Comparison of ENCODE assay signal across 9 cellular contexts in genomic region chr22:39514373-39514973, GRCh38. TPM values are rescaled to one million over a fixed set of nuclear protein-coding genes. Genes with fewer than 3 reads are reported as not detected.
DNase-seq lines count a peak whose midpoint lies in the region; ATAC-seq and TF ChIP-seq lines count a peak whose summit lies in the region.
"Had no signal": no experiment of that assay in that cellular context is flagged by ENCODE, and none has a peak within 500 bp of the region (broad histone marks: within the 10 kb centered on the region; RNA-seq: fewer than 3 reads in every experiment).

No MANE protein-coding gene starts in this region.

- H3K4me1 Mint-ChIP-seq in activated naive CD4-positive, alpha-beta T cell treated with anti-CD3 and anti-CD28 coated beads for 36 hours (ENCODE audit: low read depth) = peaks cover 46% of the 10 kb centered on the region

- H3K4me3 Mint-ChIP-seq in activated naive CD4-positive, alpha-beta T cell treated with anti-CD3 and anti-CD28 coated beads for 36 hours = no peak overlapping the region

- H3K9me3 Mint-ChIP-seq in activated naive CD4-positive, alpha-beta T cell treated with anti-CD3 and anti-CD28 coated beads for 36 hours = no peaks in the 10 kb centered on the region

- H3K27me3 Mint-ChIP-seq in activated naive CD4-positive, alpha-beta T cell treated with anti-CD3 and anti-CD28 coated beads for 36 hours (ENCODE audit: low read depth) = no peaks in the 10 kb centered on the region

- DNase-seq in GM10266 (ENCODE audit: extremely low spot score) = no peak
- DNase-seq in NCI-H2227 treated with DMSO at 0.1 percent for 48 hours (lab: John Stamatoyannopoulos, UW) = peak; percentile 29
- peak; percentile 76 for DNase-seq in activated naive CD4-positive, alpha-beta T cell treated with anti-CD3 and anti-CD28 coated beads for 36 hours
- DNase-seq in left ventricle myocardium superior = peak; percentile 71
- DNase-seq in stimulated activated CD4-positive, alpha-beta T cell treated with anti-CD3 and anti-CD28 coated beads, Interleukin-4, amount 100 ng/mL, for 24 hours = peak; percentile 58
- DNase-seq in ecto neural progenitor cell (ENCODE audit: low spot score) = no peak

- peak; percentile 72 for TF ChIP-seq CTCF in GM10266 (IDR thresholded peaks at IDR 0.05; ENCODE audit: control insufficient read depth, insufficient read depth, low read depth, missing control alignments)

- H3K36me3 Mint-ChIP-seq in activated naive CD4-positive, alpha-beta T cell treated with anti-CD3 and anti-CD28 coated beads for 36 hours (ENCODE audit: low read depth) = peaks cover 45% of the 10 kb centered on the region

- ATAC-seq in left ventricle myocardium superior = peak; percentile 16
- no peak for ATAC-seq in HG03571 (IDR thresholded peaks at IDR 0.05; ENCODE audit: unreplicated experiment)
- ATAC-seq in GM19324 (IDR thresholded peaks at IDR 0.05; ENCODE audit: low FRiP score, unreplicated experiment) = no peak

- CTCF ChIA-PET in activated naive CD4-positive, alpha-beta T cell treated with anti-CD3 and anti-CD28 coated beads for 36 hours (lab: Charles Lee) = interaction anchor here (0.9 to 5.6 kb wide), 9 partner anchors 9 to 510 kb away, joined by 3 to 49 read pairs (median 9); partner anchors contain the start of gene MIEF1

- peak overlapping the region; percentile 16 for H3K27ac Mint-ChIP-seq in activated naive CD4-positive, alpha-beta T cell treated with anti-CD3 and anti-CD28 coated beads for 36 hours

- intact Hi-C loops in activated naive CD4-positive, alpha-beta T cell treated with anti-CD3 and anti-CD28 coated beads for 36 hours (cut with micrococcal nuclease) = no loop called here
- intact Hi-C loops in left ventricle myocardium superior (cut with micrococcal nuclease) = no loop called here

RNA-seq across cellular contexts. Expression of gene ATF4, which starts 5.9 kb away (rescaled TPM):
- 100 to 1,000 TPM; 589 to 609 TPM for total RNA-seq in activated naive CD4-positive, alpha-beta T cell treated with anti-CD3 and anti-CD28 coated beads for 36 hours
- 214 TPM for total RNA-seq in left ventricle myocardium superior

RNA-seq across cellular contexts. Expression of gene MIEF1, which starts 12.4 kb away (rescaled TPM):
- total RNA-seq in activated naive CD4-positive, alpha-beta T cell treated with anti-CD3 and anti-CD28 coated beads for 36 hours = 10 to 100 TPM; 33.3 to 35.1 TPM
- 16.1 TPM for total RNA-seq in left ventricle myocardium superior

RNA-seq across cellular contexts. Expression of gene RPS19BP1, which starts 18.1 kb away (rescaled TPM):
- 10 to 100 TPM; 52.0 to 56.2 TPM for total RNA-seq in activated naive CD4-positive, alpha-beta T cell treated with anti-CD3 and anti-CD28 coated beads for 36 hours
- 58.1 TPM for total RNA-seq in left ventricle myocardium superior

RNA-seq across cellular contexts. Expression of gene CACNA1I, which starts 56.1 kb away (rescaled TPM):
- total RNA-seq in activated naive CD4-positive, alpha-beta T cell treated with anti-CD3 and anti-CD28 coated beads for 36 hours = under 1 TPM; 0.27 to 0.31 TPM
- total RNA-seq in left ventricle myocardium superior = not detected

RNA-seq across cellular contexts. Expression of gene MGAT3, which starts 57.7 kb away (rescaled TPM):
- total RNA-seq in activated naive CD4-positive, alpha-beta T cell treated with anti-CD3 and anti-CD28 coated beads for 36 hours = under 1 TPM; 0.40 to 0.62 TPM
- total RNA-seq in left ventricle myocardium superior = 6.3 TPM
- total RNA-seq: pulmonary artery endothelial cell had no signal

Comparison
In these comparisons a context has a peak if more than half of its experiments do, and no peak if none do; other contexts are left out.
1. DNase-seq: peak in NCI-H2227 treated with DMSO at 0.1 percent for 48 hours (single experiment), activated naive CD4-positive, alpha-beta T cell treated with anti-CD3 and anti-CD28 coated beads for 36 hours (single experiment), left ventricle myocardium superior (single experiment) and stimulated activated CD4-positive, alpha-beta T cell treated with anti-CD3 and anti-CD28 coated beads, Interleukin-4, amount 100 ng/mL, for 24 hours (single experiment); none in GM10266 (single experiment) and ecto neural progenitor cell (single experiment).